ENCODE assay signal across 15 cellular contexts in genomic region chr21:45557611-45558043, GRCh38.
"Had no signal": no experiment of that assay in that cellular context is flagged by ENCODE, and none has a peak within 500 bp of the region (broad histone marks: within the 10 kb centered on the region; RNA-seq: fewer than 3 reads in every experiment).

No MANE protein-coding gene starts in this region.

- H3K36me3 ChIP-seq: adrenal gland, neural progenitor cell, pancreas had no signal

- H3K9me3 Mint-ChIP-seq: activated naive CD4-positive, alpha-beta T cell treated with anti-CD3 and anti-CD28 coated beads, Interleukin-2, amount 10 ng/mL, durations not matched to agents 7 days and 5 days; activated T-helper 2 cell treated with anti-CD3 and anti-CD28 coated beads, Interferon-gamma antibody, Interleukin-2, Interleukin-4, amounts not matched to agents 10 μg/mL and 5 μg/mL and 100 μg/mL, durations not matched to agents 14 hours and 24 hours and 36 hours; stimulated activated naive B cell treated with anti-CD40 and anti-IgM and Interleukin-4, amounts not matched to agents 10 μg/mL and 1 μg/mL and 100 μg/mL, for 72 hours had no signal

- H3K9me3 ChIP-seq: adrenal gland, pancreas had no signal

- H3K4me3 Mint-ChIP-seq: activated naive CD4-positive, alpha-beta T cell treated with anti-CD3 and anti-CD28 coated beads, Interleukin-2, amount 10 ng/mL, durations not matched to agents 7 days and 5 days; stimulated activated naive B cell treated with anti-CD40 and anti-IgM and Interleukin-4, amounts not matched to agents 10 μg/mL and 1 μg/mL and 100 μg/mL, for 72 hours had no signal

- H3K27ac ChIP-seq: adrenal gland, neural progenitor cell, pancreas had no signal

- H3K4me1 ChIP-seq: pancreas had no signal

- H3K27ac Mint-ChIP-seq: activated naive CD4-positive, alpha-beta T cell treated with anti-CD3 and anti-CD28 coated beads, Interleukin-2, amount 10 ng/mL, durations not matched to agents 7 days and 5 days; activated T-helper 2 cell treated with anti-CD3 and anti-CD28 coated beads, Interferon-gamma antibody, Interleukin-2, Interleukin-4, amounts not matched to agents 10 μg/mL and 5 μg/mL and 100 μg/mL, durations not matched to agents 14 hours and 24 hours and 36 hours; neural progenitor cell had no signal

- DNase-seq: activated CD8-positive, alpha-beta memory T cell treated with anti-CD3 and anti-CD28 coated beads, Interleukin-2, amount 50 U/mL, for 48 hours; foreskin melanocyte; glutamatergic neuron; mammary epithelial cell; stimulated activated naive B cell treated with anti-CD40 and anti-IgM and Interleukin-4, amounts not matched to agents 10 μg/mL and 1 μg/mL and 100 μg/mL, for 72 hours; T-helper 1 cell; T-helper 9 cell had no signal

- H3K27me3 ChIP-seq: adrenal gland, dorsolateral prefrontal cortex, pancreas had no signal

- ATAC-seq: left colon; pancreas; SK-N-SH treated with all-trans-retinoic acid at 6 μM for 48 hours; stimulated activated naive B cell treated with anti-CD40 and anti-IgM and Interleukin-4, amounts not matched to agents 10 μg/mL and 1 μg/mL and 100 μg/mL, for 72 hours had no signal

- H3K4me3 ChIP-seq: adrenal gland, neural progenitor cell, pancreas had no signal

- H3K36me3 Mint-ChIP-seq: activated naive CD4-positive, alpha-beta T cell treated with anti-CD3 and anti-CD28 coated beads, Interleukin-2, amount 10 ng/mL, durations not matched to agents 7 days and 5 days; neural progenitor cell; stimulated activated naive B cell treated with anti-CD40 and anti-IgM and Interleukin-4, amounts not matched to agents 10 μg/mL and 1 μg/mL and 100 μg/mL, for 72 hours had no signal
